ENCODE assay signal across 12 cellular contexts in the genomic region with DNA sequence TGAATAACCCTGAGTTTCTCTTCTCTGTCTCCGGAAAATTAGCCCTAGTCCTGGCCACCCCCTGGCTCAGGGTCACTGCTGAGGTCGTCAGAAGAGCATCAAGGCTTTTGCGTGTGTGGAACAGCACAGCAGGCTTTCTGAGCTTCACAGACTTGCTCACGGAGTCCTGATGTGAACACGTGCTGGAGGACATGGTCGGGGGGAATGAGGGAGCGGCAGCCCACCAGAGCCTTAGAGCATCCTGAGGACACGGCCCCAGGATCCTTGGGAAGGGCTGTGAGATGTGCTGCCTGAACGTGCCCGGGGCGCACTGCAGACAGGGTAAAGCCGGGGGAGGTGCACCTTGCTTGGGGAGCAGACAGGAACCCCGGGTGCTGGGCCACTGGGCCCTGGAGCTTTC. TPM values are rescaled to one million over a fixed set of nuclear protein-coding genes. Genes with fewer than 3 reads are reported as not detected.
DNase-seq lines count a peak whose midpoint lies in the region; ATAC-seq and TF ChIP-seq lines count a peak whose summit lies in the region.
"Had no signal": no experiment of that assay in that cellular context is flagged by ENCODE, and none has a peak within 500 bp of the region (broad histone marks: within the 10 kb centered on the region; RNA-seq: fewer than 3 reads in every experiment).

No MANE protein-coding gene starts in this region.

- ATAC-seq in heart right ventricle, result no peak
- no peak for ATAC-seq in Right ventricle myocardium superior (ENCODE audit: poor library complexity)
- peak; percentile 1 for ATAC-seq in left lobe of liver
- peak; percentile 1 for ATAC-seq in sciatic nerve
- no peak for ATAC-seq in HG03175 (IDR thresholded peaks at IDR 0.05; ENCODE audit: unreplicated experiment)

- H3K4me1 Mint-ChIP-seq in T-helper 2 cell treated with Interferon-gamma antibody and Interleukin-4, amounts not matched to agents 5 μg/mL and 100 μg/mL, for 36 hours (ENCODE audit: low read depth), result no peaks in the 10 kb centered on the region
- H3K4me1 Mint-ChIP-seq: activated naive CD8-positive, alpha-beta T cell treated with anti-CD3 and anti-CD28 coated beads for 36 hours had no signal

- H3K4me1 ChIP-seq in heart right ventricle (peaks cover 36 to 92% (median 75%) of the 10 kb centered on the region in 9 donors), vagina (peaks cover 68% of the 10 kb centered on the region)

- TF ChIP-seq CTCF in heart right ventricle (IDR thresholded peaks at IDR 0.05) (no peak), vagina (IDR thresholded peaks at IDR 0.05) (no peak)

- H3K36me3 ChIP-seq in heart right ventricle (peaks cover 0 to 13% (median 0%) of the 10 kb centered on the region in 9 donors), vagina (no peaks in the 10 kb centered on the region)

- H3K4me3 Mint-ChIP-seq in T-helper 2 cell treated with Interferon-gamma antibody and Interleukin-4, amounts not matched to agents 5 μg/mL and 100 μg/mL, for 36 hours, result no peak overlapping the region
- H3K4me3 Mint-ChIP-seq: activated naive CD8-positive, alpha-beta T cell treated with anti-CD3 and anti-CD28 coated beads for 36 hours had no signal

- H3K27me3 Mint-ChIP-seq in T-helper 2 cell treated with Interferon-gamma antibody and Interleukin-4, amounts not matched to agents 5 μg/mL and 100 μg/mL, for 36 hours (ENCODE audit: low read depth), result no peaks in the 10 kb centered on the region
- H3K27me3 Mint-ChIP-seq: activated naive CD8-positive, alpha-beta T cell treated with anti-CD3 and anti-CD28 coated beads for 36 hours had no signal

- no peaks in the 10 kb centered on the region for H3K36me3 Mint-ChIP-seq in T-helper 2 cell treated with Interferon-gamma antibody and Interleukin-4, amounts not matched to agents 5 μg/mL and 100 μg/mL, for 36 hours (ENCODE audit: low read depth)
- H3K36me3 Mint-ChIP-seq: activated naive CD8-positive, alpha-beta T cell treated with anti-CD3 and anti-CD28 coated beads for 36 hours had no signal

- peak overlapping the region; percentile 70 to 95 (median 82) for H3K27ac ChIP-seq in heart right ventricle
- H3K27ac ChIP-seq in vagina, result peak overlapping the region; percentile 88

- intact Hi-C loops in heart right ventricle (cut with DNase I) (loop anchor here in 2 of 10 donors (5.0 kb wide), 2 partner anchors 47 to 48 kb away; a partner anchor contains a TSS), Right ventricle myocardium superior (cut with DNase I) (no loop called here), sciatic nerve (cut with DNase I) (no loop called here), vagina (cut with DNase I) (no loop called here)

- H3K9me3 ChIP-seq in heart right ventricle (no peaks in the 10 kb centered on the region), vagina (no peaks in the 10 kb centered on the region)

- H3K4me3 ChIP-seq in heart right ventricle, result no peak overlapping the region
- no peak overlapping the region for H3K4me3 ChIP-seq in vagina

- H3K9me3 Mint-ChIP-seq in T-helper 2 cell treated with Interferon-gamma antibody and Interleukin-4, amounts not matched to agents 5 μg/mL and 100 μg/mL, for 36 hours, result no peaks in the 10 kb centered on the region
- H3K9me3 Mint-ChIP-seq: activated naive CD8-positive, alpha-beta T cell treated with anti-CD3 and anti-CD28 coated beads for 36 hours had no signal

- H3K27ac Mint-ChIP-seq in T-helper 2 cell treated with Interferon-gamma antibody and Interleukin-4, amounts not matched to agents 5 μg/mL and 100 μg/mL, for 36 hours, result no peak overlapping the region
- H3K27ac Mint-ChIP-seq: activated naive CD8-positive, alpha-beta T cell treated with anti-CD3 and anti-CD28 coated beads for 36 hours had no signal

- H3K27me3 ChIP-seq in heart right ventricle, result no peaks in the 10 kb centered on the region
- no peaks in the 10 kb centered on the region for H3K27me3 ChIP-seq in vagina

- WGBS in heart right ventricle, 2 donors, result 81 to 85% methylated on average over 13 of the region's 13 CpGs

- no peak for TF ChIP-seq POLR2A in vagina (IDR thresholded peaks at IDR 0.05)

- DNase-seq in heart right ventricle (no peak), Right ventricle myocardium superior (no peak), left lobe of liver (ENCODE audit: low spot score) (no peak), sciatic nerve (ENCODE audit: low spot score) (no peak), vagina (ENCODE audit: extremely low spot score in 2 of 2) (no peak), HT-29 (ENCODE audit: low spot score) (no peak)
- no peak for DNase-seq in T-helper 2 cell treated with Interferon-gamma antibody and Interleukin-4, amounts not matched to agents 5 μg/mL and 100 μg/mL, for 36 hours (ENCODE audit: low spot score)
- DNase-seq: activated CD4-positive, CD25-positive, alpha-beta regulatory T cell; activated CD8-positive, alpha-beta memory T cell treated with anti-CD3 and anti-CD28 coated beads, Interleukin-2, amount 50 U/mL, for 48 hours; activated naive CD8-positive, alpha-beta T cell treated with anti-CD3 and anti-CD28 coated beads for 36 hours; dermis blood vessel endothelial cell had no signal

RNA-seq across cellular contexts. Expression of a gene that starts 28.8 kb away (rescaled TPM):
- total RNA-seq in heart right ventricle (100 to 1,000 TPM; 132 to 192 (median 149) TPM), Right ventricle myocardium superior (90.7 TPM), left lobe of liver (79.6 TPM), sciatic nerve (51.6 TPM), vagina (45.9 TPM)
- 100 to 1,000 TPM; 179 to 220 TPM for polyA plus RNA-seq in heart right ventricle
- total RNA-seq in HT-29 (2014; rRNA removed; shearing (Covaris generic)), result 29.3 and 32.8 TPM in 2 replicates

RNA-seq across cellular contexts. Expression of a gene that starts 50.7 kb away (rescaled TPM):
- total RNA-seq in heart right ventricle (100 to 1,000 TPM in 1 of 10 donors, 10 to 100 TPM in 9; 37.3 to 203 (median 59.3) TPM), Right ventricle myocardium superior (54.7 TPM), left lobe of liver (741 TPM), sciatic nerve (89.2 TPM), vagina (94.3 TPM)
- polyA plus RNA-seq in heart right ventricle, result 100 to 1,000 TPM; 104 to 185 TPM
- total RNA-seq in HT-29 (2014; rRNA removed; shearing (Covaris generic)), result 222 and 263 TPM in 2 replicates

Comparison
In these comparisons a context has a peak if more than half of its experiments do, and no peak if none do; other contexts are left out.
1. ATAC-seq: peak in left lobe of liver (single experiment) and sciatic nerve (single experiment); none in heart right ventricle (0 of 8), Right ventricle myocardium superior (single experiment) and HG03175 (single experiment).